Comparison of ENCODE assay signal across 31 cellular contexts in the genomic region with DNA sequence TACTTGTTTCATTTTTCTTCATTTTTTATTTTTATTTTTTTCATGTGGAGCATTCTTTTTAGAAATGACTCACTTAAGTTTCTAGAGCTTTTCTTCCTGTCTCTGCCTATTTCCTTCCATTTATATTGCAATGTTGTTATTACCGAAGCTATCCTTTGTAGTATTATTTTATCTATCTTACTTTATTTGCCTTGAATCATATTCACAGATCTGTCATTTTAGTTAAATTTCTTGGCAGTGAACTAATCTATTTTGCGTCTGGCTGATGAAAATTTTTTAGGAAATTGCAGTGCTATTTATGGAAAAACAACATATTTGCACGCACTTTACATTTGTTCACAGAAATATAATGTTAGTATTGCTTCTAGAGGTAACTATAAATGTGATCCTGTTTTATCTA.
"Had no signal": no experiment of that assay in that cellular context is flagged by ENCODE, and none has a peak within 500 bp of the region (broad histone marks: within the 10 kb centered on the region; RNA-seq: fewer than 3 reads in every experiment).

No MANE protein-coding gene starts in this region.

- H3K27me3 ChIP-seq: MG63, Peyer's patch, SJSA1 had no signal

- H3K4me3 ChIP-seq: MG63, Peyer's patch, SJSA1 had no signal

- H3K9ac ChIP-seq: KMS-11, SK-N-SH had no signal

- H3K4me1 ChIP-seq: Peyer's patch, SJSA1 had no signal

- H3K36me3 ChIP-seq: MG63, Peyer's patch, SJSA1 had no signal

- H3K4me2 ChIP-seq: KMS-11, SK-N-SH had no signal

- H3K27ac ChIP-seq: KMS-11, Peyer's patch, SJSA1 had no signal

- H3K9me2 ChIP-seq: SK-N-SH had no signal

- H3K9me3 ChIP-seq: MG63, Peyer's patch, SJSA1, SK-N-SH had no signal

- DNase-seq: Karpas-422, MG63, NCI-H1048, NCI-H1092 treated with DMSO at 0.1 percent for 48 hours, NCI-H1105 treated with DMSO at 0.1 percent for 48 hours, NCI-H1417, NCI-H1436, NCI-H146, NCI-H1694, NCI-H187, NCI-H1930, NCI-H2029 treated with DMSO at 0.1 percent for 48 hours, NCI-H2081 treated with DMSO at 0.1 percent for 48 hours, NCI-H2107, NCI-H2171, NCI-H226, NCI-H446 treated with DMSO at 0.1 percent for 48 hours, NCI-H510A, NCI-H524, NCI-H526, NCI-H69, NCI-H748 treated with DMSO at 0.1 percent for 48 hours, NCI-H82, Peyer's patch, Right ventricle myocardium superior, RPMI8226, SHP77 treated with DMSO at 0.1 percent for 48 hours, SK-N-SH, SW 1271 had no signal
